In the genomic region with DNA sequence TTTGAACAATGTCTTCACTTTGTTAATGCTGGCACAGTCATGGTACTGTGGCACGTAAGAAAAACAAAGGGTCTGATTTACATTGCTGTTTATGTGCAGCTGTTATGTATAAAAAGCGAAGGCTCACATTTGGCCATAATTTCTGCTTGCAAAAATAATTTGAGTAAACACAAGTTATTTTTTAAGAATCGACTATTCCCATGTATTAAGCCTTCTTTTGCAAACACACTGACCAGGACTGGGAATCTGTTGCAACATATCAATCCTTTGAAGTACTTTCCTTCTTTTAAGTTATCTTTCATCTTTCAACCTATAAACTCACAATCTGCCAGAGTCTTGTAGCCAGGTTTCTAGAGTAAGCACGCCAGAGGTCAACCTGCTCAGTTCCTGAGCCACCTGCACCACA, we compare ENCODE assay signal across 34 cellular contexts.
"Had no signal": no experiment of that assay in that cellular context is flagged by ENCODE, and none has a peak within 500 bp of the region (broad histone marks: within the 10 kb centered on the region; RNA-seq: fewer than 3 reads in every experiment).

No MANE protein-coding gene starts in this region.

- ATAC-seq: activated CD4-positive, alpha-beta T cell treated with anti-CD3 and anti-CD28 coated beads for 36 hours; activated CD4-positive, CD25-positive, alpha-beta regulatory T cell treated with anti-CD3 and anti-CD28 coated beads, Interleukin-2, amount 50 U/mL, for 24 hours; activated CD8-positive, alpha-beta memory T cell treated with anti-CD3 and anti-CD28 coated beads, Interleukin-2, amount 10 ng/mL, durations not matched to agents 7 days and 5 days; activated CD8-positive, alpha-beta T cell treated with anti-CD3 and anti-CD28 coated beads, Interleukin-2, amount 10 ng/mL, durations not matched to agents 7 days and 5 days; activated naive CD4-positive, alpha-beta T cell treated with anti-CD3 and anti-CD28 coated beads, Interleukin-2, amount 50 U/mL, for 72 hours; body of pancreas had no signal

- H3K27ac ChIP-seq: adrenal gland, body of pancreas, brain microvascular endothelial cell, breast epithelium, VCaP had no signal

- H3K4me3 ChIP-seq: adrenal gland, body of pancreas, breast epithelium had no signal

- H3K9me3 ChIP-seq: adrenal gland, body of pancreas, breast epithelium had no signal

- FAIRE-seq: astrocyte, colon, TTC549 had no signal

- DNase-seq: activated CD4-positive, alpha-beta memory T cell treated with anti-CD3 and anti-CD28 coated beads, Interleukin-2, amount 10 ng/mL, durations not matched to agents 7 days and 5 days; activated CD4-positive, alpha-beta T cell treated with anti-CD3 and anti-CD28 coated beads for 1 hour; activated CD4-positive, alpha-beta T cell treated with anti-CD3 and anti-CD28 coated beads for 36 hours; activated CD4-positive, alpha-beta T cell treated with anti-CD3 and anti-CD28 coated beads for 48 hours; activated CD4-positive, alpha-beta T cell treated with anti-CD3 and anti-CD28 coated beads, Interleukin-2, amount 10 ng/mL, durations not matched to agents 7 days and 5 days; activated CD4-positive, alpha-beta T cell treated with anti-CD3 and anti-CD28 coated beads, Interleukin-2, amount 50 U/mL, for 48 hours; activated CD4-positive, CD25-positive, alpha-beta regulatory T cell; activated CD8-positive, alpha-beta memory T cell treated with anti-CD3 and anti-CD28 coated beads for 24 hours; activated CD8-positive, alpha-beta memory T cell treated with anti-CD3 and anti-CD28 coated beads, Interleukin-2, amount 10 ng/mL, durations not matched to agents 7 days and 5 days; activated CD8-positive, alpha-beta memory T cell treated with anti-CD3 and anti-CD28 coated beads, Interleukin-2, amount 50 U/mL, for 48 hours; activated CD8-positive, alpha-beta T cell treated with anti-CD3 and anti-CD28 coated beads, Interleukin-2, amount 10 ng/mL, durations not matched to agents 7 days and 5 days; activated effector memory CD4-positive, alpha-beta T cell treated with anti-CD3 and anti-CD28 coated beads, Interleukin-2, amount 50 U/mL, for 16 hours; activated gamma-delta T cell treated with Interleukin-2 at 50 U/mL for 16 hours; activated naive CD4-positive, alpha-beta T cell; activated naive CD4-positive, alpha-beta T cell treated with anti-CD3 and anti-CD28 coated beads for 36 hours; activated naive CD4-positive, alpha-beta T cell treated with anti-CD3 and anti-CD28 coated beads, Interleukin-2, amount 50 U/mL, for 16 hours; activated naive CD8-positive, alpha-beta T cell treated with anti-CD3 and anti-CD28 coated beads for 36 hours; activated T-cell treated with anti-CD3 and anti-CD28 coated beads, Interleukin-2, amount 50 U/mL, for 24 hours; activated T-cell treated with anti-CD3 and anti-CD28 coated beads, Interleukin-2, amount 50 U/mL, for 48 hours; adrenal gland; amniotic stem cell; aorta; body of pancreas; brain microvascular endothelial cell; central memory CD4-positive, alpha-beta T cell; T-helper 2 cell; T-helper 9 cell had no signal

- H3K4me1 ChIP-seq: body of pancreas, breast epithelium had no signal

- H3K27me3 ChIP-seq: adrenal gland, body of pancreas, brain microvascular endothelial cell, breast epithelium had no signal

- H3K36me3 ChIP-seq: adrenal gland, brain microvascular endothelial cell, breast epithelium had no signal
